Comparison of ENCODE assay signal across 1 cellular context in genomic region chr2:33728106-33728505, GRCh38.
TF ChIP-seq lines count a peak whose summit lies in the region.

No MANE protein-coding gene starts in this region.

TF ChIP-seq in K562, 482 proteins besides CTCF, POLR2A, EP300 and RAD21 (continued from another document):
- TF ChIP-seq POLR2AphosphoS2 (IDR thresholded peaks at IDR 0.05; ENCODE audit: low read length) (no peak), ZNF586 (CRISPR knock-in tag; conservative IDR thresholded peaks at IDR 0.05) (no peak), HDAC6 (IDR thresholded peaks at IDR 0.05; ENCODE audit: low read depth, low read length) (no peak)
TF ChIP-seq in K562: peak in this region for 0.
